In genomic region chrX:70134116-70134477, GRCh38 we compare ENCODE assay signal across 9 cellular contexts. TPM values are rescaled to one million over a fixed set of nuclear protein-coding genes. Genes with fewer than 3 reads are reported as not detected.
DNase-seq lines count a peak whose midpoint lies in the region; ATAC-seq, FAIRE-seq and TF ChIP-seq lines count a peak whose summit lies in the region.
"Had no signal": no experiment of that assay in that cellular context is flagged by ENCODE, and none has a peak within 500 bp of the region (broad histone marks: within the 10 kb centered on the region; RNA-seq: fewer than 3 reads in every experiment).

No MANE protein-coding gene starts in this region.

- peak overlapping the region; percentile 88 for H3K27ac Mint-ChIP-seq in activated CD4-positive, alpha-beta memory T cell treated with anti-CD3 and anti-CD28 coated beads, Interleukin-2, amount 10 ng/mL, durations not matched to agents 7 days and 5 days

- in situ Hi-C loops in KBM-7 (cut with MboI; ENCODE audit: low pct_unique_long_range_greater_than_20kb, low sequenced_read_pairs) = no loop called here

- H3K4me3 Mint-ChIP-seq in activated CD4-positive, alpha-beta memory T cell treated with anti-CD3 and anti-CD28 coated beads, Interleukin-2, amount 10 ng/mL, durations not matched to agents 7 days and 5 days = peak overlapping the region; percentile 99

- CTCF ChIA-PET in activated CD4-positive, alpha-beta memory T cell treated with anti-CD3 and anti-CD28 coated beads, Interleukin-2, amount 10 ng/mL, durations not matched to agents 7 days and 5 days (lab: Charles Lee) = interaction anchor here (0.7 to 1.9 kb wide), 4 partner anchors 40 to 531 kb away, joined by 3 to 10 read pairs (median 4); partner anchors contain the start of genes KIF4A and PDZD11

- H2AFZ ChIP-seq in ACC112 (ENCODE audit: low read length, unreplicated experiment) = peak overlapping the region; percentile 84

- POLR2A ChIA-PET in activated CD4-positive, alpha-beta memory T cell treated with anti-CD3 and anti-CD28 coated beads, Interleukin-2, amount 10 ng/mL, durations not matched to agents 7 days and 5 days (lab: Charles Lee) = interaction anchor here (0.8 to 1.7 kb wide), 8 partner anchors 13 to 1399 kb away, joined by 3 to 10 read pairs (median 4); partner anchors contain the start of genes KIF4A, OGT and PDZD11

- peaks cover 28% of the 10 kb centered on the region for H3K4me1 Mint-ChIP-seq in activated CD4-positive, alpha-beta memory T cell treated with anti-CD3 and anti-CD28 coated beads, Interleukin-2, amount 10 ng/mL, durations not matched to agents 7 days and 5 days

- H3K9me3 Mint-ChIP-seq in activated CD4-positive, alpha-beta memory T cell treated with anti-CD3 and anti-CD28 coated beads, Interleukin-2, amount 10 ng/mL, durations not matched to agents 7 days and 5 days = no peaks in the 10 kb centered on the region

- H3K27ac ChIP-seq in ACC112 (ENCODE audit: low read depth, low read length) (peak overlapping the region; percentile 94), right atrium auricular region (peak overlapping the region; percentile 76 to 85), small intestine (ENCODE audit: low read depth in 1 of 2, low read length in 1 of 2) (peak overlapping the region; percentile 22 to 94)

- H3K36me3 ChIP-seq in ACC112 (ENCODE audit: insufficient read depth, low read length) = no peaks in the 10 kb centered on the region
- H3K36me3 ChIP-seq in right atrium auricular region = no peaks in the 10 kb centered on the region
- H3K36me3 ChIP-seq in small intestine (ENCODE audit: control insufficient read depth in 2 of 2, insufficient read depth in 2 of 2, low read length in 2 of 2) = no peaks in the 10 kb centered on the region

- H3K4me3 ChIP-seq in ACC112 (ENCODE audit: low read depth, low read length) = peak overlapping the region; percentile 98
- peak overlapping the region; percentile 67 to 70 for H3K4me3 ChIP-seq in right atrium auricular region
- H3K4me3 ChIP-seq in small intestine (ENCODE audit: low read depth in 1 of 2, low read length in 2 of 2) = peak overlapping the region; percentile 48 to 55

- peaks cover 10% of the 10 kb centered on the region for H3K4me1 ChIP-seq in ACC112 (ENCODE audit: control insufficient read depth, insufficient read depth, low read length, unreplicated experiment)
- H3K4me1 ChIP-seq in right atrium auricular region = peaks cover 0 to 7% of the 10 kb centered on the region in 2 donors
- peaks cover 0 to 4% of the 10 kb centered on the region in 2 donors for H3K4me1 ChIP-seq in small intestine (ENCODE audit: control insufficient read depth in 2 of 2, insufficient read depth in 1 of 2, low read depth in 1 of 2, low read length in 1 of 2)

- no peak for DNase-seq in activated CD4-positive, alpha-beta memory T cell treated with anti-CD3 and anti-CD28 coated beads, Interleukin-2, amount 10 ng/mL, durations not matched to agents 7 days and 5 days
- DNase-seq in right atrium auricular region (ENCODE audit: low spot score) = no peak
- peak; percentile 43 for DNase-seq in small intestine
- no peak for DNase-seq in CD1c-positive myeloid dendritic cell (ENCODE audit: extremely low spot score)
- no peak for DNase-seq in KBM-7

- ATAC-seq in GM18511 (IDR thresholded peaks at IDR 0.05; ENCODE audit: unreplicated experiment) (peak; percentile 21), HG03342 (IDR thresholded peaks at IDR 0.05; ENCODE audit: unreplicated experiment) (peak; percentile 10)

- H3K79me2 ChIP-seq in ACC112 (ENCODE audit: control insufficient read depth, insufficient read depth, low read length, unreplicated experiment) = peaks cover 19% of the 10 kb centered on the region

- peaks cover 27% of the 10 kb centered on the region for H3K36me3 Mint-ChIP-seq in activated CD4-positive, alpha-beta memory T cell treated with anti-CD3 and anti-CD28 coated beads, Interleukin-2, amount 10 ng/mL, durations not matched to agents 7 days and 5 days (ENCODE audit: low read depth)

- 2 to 43% (median 13%) methylated on average over 12 of the region's 12 CpGs for WGBS in small intestine, 3 donors

- no peaks in the 10 kb centered on the region for H3K9me3 ChIP-seq in right atrium auricular region
- H3K9me3 ChIP-seq in small intestine (ENCODE audit: control insufficient read depth, low read depth) = no peaks in the 10 kb centered on the region

- no peak for FAIRE-seq in small intestine (lab: Jason Lieb, UNC)

- TF ChIP-seq CTCF in right atrium auricular region (IDR thresholded peaks at IDR 0.05) = no peak

- H3K27me3 ChIP-seq in ACC112 (ENCODE audit: insufficient read depth, low read length) = no peaks in the 10 kb centered on the region
- H3K27me3 ChIP-seq in right atrium auricular region = no peaks in the 10 kb centered on the region
- H3K27me3 ChIP-seq in small intestine (ENCODE audit: control insufficient read depth in 2 of 2, insufficient read depth in 2 of 2, low read length in 2 of 2) = no peaks in the 10 kb centered on the region

- no peaks in the 10 kb centered on the region for H3K27me3 Mint-ChIP-seq in activated CD4-positive, alpha-beta memory T cell treated with anti-CD3 and anti-CD28 coated beads, Interleukin-2, amount 10 ng/mL, durations not matched to agents 7 days and 5 days

RNA-seq across cellular contexts. Expression of gene IGBP1, which starts 0.8 kb away (rescaled TPM):
- total RNA-seq in activated CD4-positive, alpha-beta memory T cell treated with anti-CD3 and anti-CD28 coated beads, Interleukin-2, amount 10 ng/mL, durations not matched to agents 7 days and 5 days = 10 to 100 TPM; 63.2 to 65.6 TPM
- 10 to 100 TPM; 47.1 to 50.4 TPM for total RNA-seq in right atrium auricular region
- polyA plus RNA-seq in small intestine = 100 to 1,000 TPM in 2 of 3 donors, 10 to 100 TPM in 1; 72.6 to 152 (median 140) TPM

RNA-seq across cellular contexts. Expression of gene DGAT2L6, which starts 43.2 kb away (rescaled TPM):
- not detected for total RNA-seq in activated CD4-positive, alpha-beta memory T cell treated with anti-CD3 and anti-CD28 coated beads, Interleukin-2, amount 10 ng/mL, durations not matched to agents 7 days and 5 days
- total RNA-seq in right atrium auricular region = not detected
- polyA plus RNA-seq in small intestine = not detected
- total RNA-seq: HT1080 had no signal
